In the genomic region with DNA sequence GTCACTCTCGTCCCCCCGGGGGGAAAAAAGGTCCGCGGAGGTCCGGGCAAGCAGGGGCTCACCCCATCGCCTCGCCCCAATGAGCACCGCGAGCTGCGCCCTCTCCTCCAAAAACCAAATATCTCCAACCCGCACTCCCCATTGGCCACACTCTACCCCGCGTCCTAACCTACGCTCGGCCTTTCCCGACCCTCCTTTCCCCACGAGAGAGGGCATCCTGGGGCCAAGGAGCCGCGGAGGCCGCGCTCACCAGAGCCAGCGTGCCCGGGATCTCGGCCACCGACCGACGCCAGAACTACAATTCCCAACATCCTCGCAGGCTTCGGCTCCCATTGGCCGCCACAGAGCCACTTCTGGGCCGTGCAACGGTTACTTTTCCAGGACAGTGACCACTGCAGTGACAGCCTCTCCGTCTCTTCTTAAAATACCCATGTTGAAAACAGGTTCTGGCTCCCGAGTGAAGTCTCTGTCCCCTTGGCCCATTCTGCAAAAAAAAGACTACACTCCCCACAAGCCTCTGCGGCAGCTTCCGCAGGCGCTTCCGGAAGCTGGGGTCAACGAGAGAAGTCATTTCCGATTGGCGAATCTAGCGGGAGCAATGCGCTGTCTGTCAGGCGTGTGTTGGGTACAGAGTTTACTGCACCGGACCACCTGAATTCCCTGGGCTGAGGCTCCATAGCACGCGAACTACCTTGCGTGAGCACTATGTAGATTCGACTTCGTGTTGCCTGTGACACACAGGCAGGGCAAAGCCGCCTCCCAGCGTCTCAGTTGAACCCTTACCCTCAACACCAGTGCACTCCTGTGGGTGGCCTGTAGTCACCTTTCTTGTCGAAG, we compare ENCODE assay signal across 1 cellular context.
TF ChIP-seq lines count a peak whose summit lies in the region.

A gene (minus strand): TSS at position 285 of the 837 bp plus-strand sequence. CDS start 15,020 bp downstream, outside the sequence.

TF ChIP-seq in HepG2, 621 proteins besides CTCF, POLR2A, EP300 and RAD21 (continued from another document and continues in another):
- TF ChIP-seq, protein P1, sequence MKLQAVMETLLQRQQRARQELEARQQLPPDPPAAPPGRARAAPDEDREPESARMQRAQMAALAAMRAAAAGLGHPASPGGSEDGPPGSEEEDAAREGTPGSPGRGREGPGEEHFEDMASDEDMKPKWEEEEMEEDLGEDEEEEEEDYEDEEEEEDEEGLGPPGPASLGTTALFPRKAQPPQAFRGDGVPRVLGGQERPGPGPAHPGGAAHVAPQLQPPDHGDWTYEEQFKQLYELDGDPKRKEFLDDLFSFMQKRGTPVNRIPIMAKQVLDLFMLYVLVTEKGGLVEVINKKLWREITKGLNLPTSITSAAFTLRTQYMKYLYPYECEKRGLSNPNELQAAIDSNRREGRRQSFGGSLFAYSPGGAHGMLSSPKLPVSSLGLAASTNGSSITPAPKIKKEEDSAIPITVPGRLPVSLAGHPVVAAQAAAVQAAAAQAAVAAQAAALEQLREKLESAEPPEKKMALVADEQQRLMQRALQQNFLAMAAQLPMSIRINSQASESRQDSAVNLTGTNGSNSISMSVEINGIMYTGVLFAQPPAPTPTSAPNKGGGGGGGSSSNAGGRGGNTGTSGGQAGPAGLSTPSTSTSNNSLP (IDR thresholded peaks at IDR 0.05; ENCODE audit: low read depth, low read length), result no peak
- TF ChIP-seq ZNF496 (CRISPR knock-in tag; IDR thresholded peaks at IDR 0.05; ENCODE audit: insufficient replicate concordance) (no peak), CHCHD3 (CRISPR knock-in tag; IDR thresholded peaks at IDR 0.05) (peak; percentile 84; the same call in 1 of the 2 replicates), HMG20B (CRISPR knock-in tag; conservative IDR thresholded peaks at IDR 0.05) (peak; percentile 13; the same call in 1 of the 2 replicates), ZNF562 (CRISPR knock-in tag; IDR thresholded peaks at IDR 0.05; ENCODE audit: borderline replicate concordance) (no peak), ZNF136 (CRISPR knock-in tag; IDR thresholded peaks at IDR 0.05; ENCODE audit: low read depth) (0 out of 2 replicates have a peak, but pooled peaks have one; percentile 57), NFRKB (IDR thresholded peaks at IDR 0.05) (no peak), SPEN (CRISPR knock-in tag; IDR thresholded peaks at IDR 0.05; ENCODE audit: low read depth) (peak; percentile 68), NFE2L1 (CRISPR knock-in tag; IDR thresholded peaks at IDR 0.05; ENCODE audit: borderline replicate concordance) (no peak), HDAC2 (CRISPR knock-in tag; IDR thresholded peaks at IDR 0.05) (peak; percentile 72), TCF12 (IDR thresholded peaks at IDR 0.05) (no peak), TCF12 (CRISPR knock-in tag; IDR thresholded peaks at IDR 0.05) (peak; percentile 72), ZNF788 (CRISPR knock-in tag; IDR thresholded peaks at IDR 0.05; ENCODE audit: borderline replicate concordance) (no peak; the same call in 1 of the 2 replicates), NFKB2 (CRISPR knock-in tag; IDR thresholded peaks at IDR 0.05; ENCODE audit: borderline replicate concordance) (peak; percentile 86), NAIF1 (CRISPR knock-in tag; IDR thresholded peaks at IDR 0.05; ENCODE audit: borderline replicate concordance) (no peak), ZNF652 (CRISPR knock-in tag; IDR thresholded peaks at IDR 0.05; ENCODE audit: borderline replicate concordance, low read depth) (no peak), RFX3 (CRISPR knock-in tag; IDR thresholded peaks at IDR 0.05) (no peak), SMARCC2 (IDR thresholded peaks at IDR 0.05) (no peak), ZNF772 (CRISPR knock-in tag; IDR thresholded peaks at IDR 0.05) (peak; percentile 83), SIX4 (CRISPR knock-in tag; IDR thresholded peaks at IDR 0.05) (peak; percentile 55; the same call in 1 of the 2 replicates), ZNF431 (CRISPR knock-in tag; IDR thresholded peaks at IDR 0.05; ENCODE audit: borderline replicate concordance, low read depth) (no peak), YEATS4 (CRISPR knock-in tag; IDR thresholded peaks at IDR 0.05; ENCODE audit: borderline replicate concordance) (peak; percentile 92), CENPT (CRISPR knock-in tag; IDR thresholded peaks at IDR 0.05; ENCODE audit: low read depth) (0 out of 2 replicates have a peak, but pooled peaks have one; percentile 47), ZNF20 (CRISPR knock-in tag; IDR thresholded peaks at IDR 0.05) (peak; percentile 95), NRL (CRISPR knock-in tag; IDR thresholded peaks at IDR 0.05; ENCODE audit: borderline replicate concordance) (peak; percentile 89), PHB2 (IDR thresholded peaks at IDR 0.05; ENCODE audit: partially characterized antibody) (no peak), BRD4 (CRISPR knock-in tag; IDR thresholded peaks at IDR 0.05) (peak; percentile 59; the same call in 1 of the 2 replicates), ZNF263 (CRISPR knock-in tag; IDR thresholded peaks at IDR 0.05) (peak; percentile 48), ZSCAN31 (CRISPR knock-in tag; IDR thresholded peaks at IDR 0.05; ENCODE audit: low read depth) (peak; percentile 23), ZNF446 (CRISPR knock-in tag; IDR thresholded peaks at IDR 0.05) (peak; percentile 95), ZSCAN20 (CRISPR knock-in tag; IDR thresholded peaks at IDR 0.05; ENCODE audit: borderline replicate concordance) (0 out of 2 replicates have a peak, but pooled peaks have one; percentile 22), ZNF567 (CRISPR knock-in tag; IDR thresholded peaks at IDR 0.05; ENCODE audit: borderline replicate concordance) (peak; percentile 57; the same call in 1 of the 2 replicates), HDAC1 (CRISPR knock-in tag; IDR thresholded peaks at IDR 0.05) (peak; percentile 81), TAF15 (IDR thresholded peaks at IDR 0.05; ENCODE audit: low read depth, low read length, poor library complexity, severe bottlenecking) (peak; percentile 65), U2AF1 (optimal IDR thresholded peaks at IDR 0.05; ENCODE audit: low read depth, low read length) (peak; percentile 85), TOE1 (CRISPR knock-in tag; IDR thresholded peaks at IDR 0.05) (no peak; the same call in 1 of the 2 replicates), ZNF850 (CRISPR knock-in tag; conservative IDR thresholded peaks at IDR 0.05) (peak; percentile 90; the same call in 1 of the 2 replicates), ZSCAN21 (CRISPR knock-in tag; IDR thresholded peaks at IDR 0.05; ENCODE audit: borderline replicate concordance) (peak; percentile 43), ZNF577 (CRISPR knock-in tag; IDR thresholded peaks at IDR 0.05; ENCODE audit: borderline replicate concordance, low read depth) (no peak)
- TF ChIP-seq, protein P2, sequence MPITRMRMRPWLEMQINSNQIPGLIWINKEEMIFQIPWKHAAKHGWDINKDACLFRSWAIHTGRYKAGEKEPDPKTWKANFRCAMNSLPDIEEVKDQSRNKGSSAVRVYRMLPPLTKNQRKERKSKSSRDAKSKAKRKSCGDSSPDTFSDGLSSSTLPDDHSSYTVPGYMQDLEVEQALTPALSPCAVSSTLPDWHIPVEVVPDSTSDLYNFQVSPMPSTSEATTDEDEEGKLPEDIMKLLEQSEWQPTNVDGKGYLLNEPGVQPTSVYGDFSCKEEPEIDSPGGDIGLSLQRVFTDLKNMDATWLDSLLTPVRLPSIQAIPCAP (CRISPR knock-in tag; IDR thresholded peaks at IDR 0.05; ENCODE audit: low read depth), result no peak
- TF ChIP-seq, protein P3, sequence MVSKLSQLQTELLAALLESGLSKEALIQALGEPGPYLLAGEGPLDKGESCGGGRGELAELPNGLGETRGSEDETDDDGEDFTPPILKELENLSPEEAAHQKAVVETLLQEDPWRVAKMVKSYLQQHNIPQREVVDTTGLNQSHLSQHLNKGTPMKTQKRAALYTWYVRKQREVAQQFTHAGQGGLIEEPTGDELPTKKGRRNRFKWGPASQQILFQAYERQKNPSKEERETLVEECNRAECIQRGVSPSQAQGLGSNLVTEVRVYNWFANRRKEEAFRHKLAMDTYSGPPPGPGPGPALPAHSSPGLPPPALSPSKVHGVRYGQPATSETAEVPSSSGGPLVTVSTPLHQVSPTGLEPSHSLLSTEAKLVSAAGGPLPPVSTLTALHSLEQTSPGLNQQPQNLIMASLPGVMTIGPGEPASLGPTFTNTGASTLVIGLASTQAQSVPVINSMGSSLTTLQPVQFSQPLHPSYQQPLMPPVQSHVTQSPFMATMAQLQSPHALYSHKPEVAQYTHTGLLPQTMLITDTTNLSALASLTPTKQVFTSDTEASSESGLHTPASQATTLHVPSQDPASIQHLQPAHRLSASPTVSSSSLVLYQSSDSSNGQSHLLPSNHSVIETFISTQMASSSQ (IDR thresholded peaks at IDR 0.05; ENCODE audit: low read depth), result peak; percentile 31; the same call in 1 of the 2 replicates
- TF ChIP-seq, protein P3 (CRISPR knock-in tag; IDR thresholded peaks at IDR 0.05; ENCODE audit: borderline replicate concordance), result 0 out of 2 replicates have a peak, but pooled peaks have one; percentile 20
- TF ChIP-seq, protein P4, sequence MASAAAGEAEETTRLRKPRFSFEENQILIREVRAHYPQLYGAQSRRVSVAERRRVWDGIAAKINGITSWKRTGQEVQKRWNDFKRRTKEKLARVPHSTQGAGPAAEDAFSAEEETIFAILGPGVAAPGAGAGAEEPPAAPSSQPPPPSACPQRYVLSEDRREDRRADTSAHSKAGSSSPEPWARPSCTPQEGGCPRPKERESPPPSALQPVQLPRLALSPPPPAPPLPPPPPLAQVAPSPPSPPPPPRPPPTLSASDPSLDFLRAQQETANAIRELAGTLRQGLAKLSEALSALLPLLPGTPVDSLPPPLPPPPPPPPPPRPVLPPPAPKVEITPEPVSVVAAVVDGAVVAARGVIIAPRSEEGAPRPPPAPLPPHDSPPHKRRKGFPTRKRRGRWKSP (CRISPR knock-in tag; IDR thresholded peaks at IDR 0.05), result 0 out of 2 replicates have a peak, but pooled peaks have one; percentile 42
- TF ChIP-seq, protein P5, sequence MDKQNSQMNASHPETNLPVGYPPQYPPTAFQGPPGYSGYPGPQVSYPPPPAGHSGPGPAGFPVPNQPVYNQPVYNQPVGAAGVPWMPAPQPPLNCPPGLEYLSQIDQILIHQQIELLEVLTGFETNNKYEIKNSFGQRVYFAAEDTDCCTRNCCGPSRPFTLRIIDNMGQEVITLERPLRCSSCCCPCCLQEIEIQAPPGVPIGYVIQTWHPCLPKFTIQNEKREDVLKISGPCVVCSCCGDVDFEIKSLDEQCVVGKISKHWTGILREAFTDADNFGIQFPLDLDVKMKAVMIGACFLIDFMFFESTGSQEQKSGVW (CRISPR knock-in tag; IDR thresholded peaks at IDR 0.05; ENCODE audit: borderline replicate concordance), result no peak
- TF ChIP-seq, protein P6, sequence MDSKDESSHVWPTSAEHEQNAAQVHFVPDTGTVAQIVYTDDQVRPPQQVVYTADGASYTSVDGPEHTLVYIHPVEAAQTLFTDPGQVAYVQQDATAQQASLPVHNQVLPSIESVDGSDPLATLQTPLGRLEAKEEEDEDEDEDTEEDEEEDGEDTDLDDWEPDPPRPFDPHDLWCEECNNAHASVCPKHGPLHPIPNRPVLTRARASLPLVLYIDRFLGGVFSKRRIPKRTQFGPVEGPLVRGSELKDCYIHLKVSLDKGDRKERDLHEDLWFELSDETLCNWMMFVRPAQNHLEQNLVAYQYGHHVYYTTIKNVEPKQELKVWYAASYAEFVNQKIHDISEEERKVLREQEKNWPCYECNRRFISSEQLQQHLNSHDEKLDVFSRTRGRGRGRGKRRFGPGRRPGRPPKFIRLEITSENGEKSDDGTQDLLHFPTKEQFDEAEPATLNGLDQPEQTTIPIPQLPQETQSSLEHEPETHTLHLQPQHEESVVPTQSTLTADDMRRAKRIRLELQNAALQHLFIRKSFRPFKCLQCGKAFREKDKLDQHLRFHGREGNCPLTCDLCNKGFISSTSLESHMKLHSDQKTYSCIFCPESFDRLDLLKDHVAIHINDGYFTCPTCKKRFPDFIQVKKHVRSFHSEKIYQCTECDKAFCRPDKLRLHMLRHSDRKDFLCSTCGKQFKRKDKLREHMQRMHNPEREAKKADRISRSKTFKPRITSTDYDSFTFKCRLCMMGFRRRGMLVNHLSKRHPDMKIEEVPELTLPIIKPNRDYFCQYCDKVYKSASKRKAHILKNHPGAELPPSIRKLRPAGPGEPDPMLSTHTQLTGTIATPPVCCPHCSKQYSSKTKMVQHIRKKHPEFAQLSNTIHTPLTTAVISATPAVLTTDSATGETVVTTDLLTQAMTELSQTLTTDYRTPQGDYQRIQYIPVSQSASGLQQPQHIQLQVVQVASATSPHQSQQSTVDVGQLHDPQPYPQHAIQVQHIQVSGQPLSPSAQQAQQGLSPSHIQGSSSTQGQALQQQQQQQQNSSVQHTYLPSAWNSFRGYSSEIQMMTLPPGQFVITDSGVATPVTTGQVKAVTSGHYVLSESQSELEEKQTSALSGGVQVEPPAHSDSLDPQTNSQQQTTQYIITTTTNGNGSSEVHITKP (CRISPR knock-in tag; IDR thresholded peaks at IDR 0.05; ENCODE audit: low read depth), result no peak; the same call in 1 of the 2 replicates
- TF ChIP-seq, protein P7, sequence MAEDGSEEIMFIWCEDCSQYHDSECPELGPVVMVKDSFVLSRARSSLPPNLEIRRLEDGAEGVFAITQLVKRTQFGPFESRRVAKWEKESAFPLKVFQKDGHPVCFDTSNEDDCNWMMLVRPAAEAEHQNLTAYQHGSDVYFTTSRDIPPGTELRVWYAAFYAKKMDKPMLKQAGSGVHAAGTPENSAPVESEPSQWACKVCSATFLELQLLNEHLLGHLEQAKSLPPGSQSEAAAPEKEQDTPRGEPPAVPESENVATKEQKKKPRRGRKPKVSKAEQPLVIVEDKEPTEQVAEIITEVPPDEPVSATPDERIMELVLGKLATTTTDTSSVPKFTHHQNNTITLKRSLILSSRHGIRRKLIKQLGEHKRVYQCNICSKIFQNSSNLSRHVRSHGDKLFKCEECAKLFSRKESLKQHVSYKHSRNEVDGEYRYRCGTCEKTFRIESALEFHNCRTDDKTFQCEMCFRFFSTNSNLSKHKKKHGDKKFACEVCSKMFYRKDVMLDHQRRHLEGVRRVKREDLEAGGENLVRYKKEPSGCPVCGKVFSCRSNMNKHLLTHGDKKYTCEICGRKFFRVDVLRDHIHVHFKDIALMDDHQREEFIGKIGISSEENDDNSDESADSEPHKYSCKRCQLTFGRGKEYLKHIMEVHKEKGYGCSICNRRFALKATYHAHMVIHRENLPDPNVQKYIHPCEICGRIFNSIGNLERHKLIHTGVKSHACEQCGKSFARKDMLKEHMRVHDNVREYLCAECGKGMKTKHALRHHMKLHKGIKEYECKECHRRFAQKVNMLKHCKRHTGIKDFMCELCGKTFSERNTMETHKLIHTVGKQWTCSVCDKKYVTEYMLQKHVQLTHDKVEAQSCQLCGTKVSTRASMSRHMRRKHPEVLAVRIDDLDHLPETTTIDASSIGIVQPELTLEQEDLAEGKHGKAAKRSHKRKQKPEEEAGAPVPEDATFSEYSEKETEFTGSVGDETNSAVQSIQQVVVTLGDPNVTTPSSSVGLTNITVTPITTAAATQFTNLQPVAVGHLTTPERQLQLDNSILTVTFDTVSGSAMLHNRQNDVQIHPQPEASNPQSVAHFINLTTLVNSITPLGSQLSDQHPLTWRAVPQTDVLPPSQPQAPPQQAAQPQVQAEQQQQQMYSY (CRISPR knock-in tag; IDR thresholded peaks at IDR 0.05), result 0 out of 2 replicates have a peak, but pooled peaks have one; percentile 12
